2 cellular contexts compared by ENCODE assay signal in the genomic region with DNA sequence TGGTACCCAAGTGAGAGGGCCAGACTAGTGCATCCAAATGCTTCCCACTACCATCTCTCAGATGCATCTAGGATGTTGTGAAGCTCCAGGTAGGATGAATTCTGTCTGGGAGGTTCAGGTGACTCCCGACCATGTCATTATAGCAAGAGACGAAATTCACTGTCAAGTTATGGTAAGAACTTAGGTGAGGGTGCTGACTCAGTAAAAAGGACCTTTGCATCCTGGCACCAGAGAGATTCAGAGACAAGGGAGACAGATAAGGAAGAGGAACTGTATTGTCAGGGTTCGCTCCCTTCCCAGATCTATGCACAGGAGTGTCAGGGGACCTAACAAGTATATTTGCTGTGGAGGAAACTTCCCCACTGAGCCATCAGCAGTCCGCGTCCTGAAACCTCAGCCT.
TF ChIP-seq lines count a peak whose summit lies in the region.

No MANE protein-coding gene starts in this region.

TF ChIP-seq in SK-N-SH, 30 proteins besides CTCF, POLR2A, EP300 and RAD21 (continued from another document):
- TF ChIP-seq, protein P1, sequence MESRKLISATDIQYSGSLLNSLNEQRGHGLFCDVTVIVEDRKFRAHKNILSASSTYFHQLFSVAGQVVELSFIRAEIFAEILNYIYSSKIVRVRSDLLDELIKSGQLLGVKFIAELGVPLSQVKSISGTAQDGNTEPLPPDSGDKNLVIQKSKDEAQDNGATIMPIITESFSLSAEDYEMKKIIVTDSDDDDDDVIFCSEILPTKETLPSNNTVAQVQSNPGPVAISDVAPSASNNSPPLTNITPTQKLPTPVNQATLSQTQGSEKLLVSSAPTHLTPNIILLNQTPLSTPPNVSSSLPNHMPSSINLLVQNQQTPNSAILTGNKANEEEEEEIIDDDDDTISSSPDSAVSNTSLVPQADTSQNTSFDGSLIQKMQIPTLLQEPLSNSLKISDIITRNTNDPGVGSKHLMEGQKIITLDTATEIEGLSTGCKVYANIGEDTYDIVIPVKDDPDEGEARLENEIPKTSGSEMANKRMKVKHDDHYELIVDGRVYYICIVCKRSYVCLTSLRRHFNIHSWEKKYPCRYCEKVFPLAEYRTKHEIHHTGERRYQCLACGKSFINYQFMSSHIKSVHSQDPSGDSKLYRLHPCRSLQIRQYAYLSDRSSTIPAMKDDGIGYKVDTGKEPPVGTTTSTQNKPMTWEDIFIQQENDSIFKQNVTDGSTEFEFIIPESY (IDR thresholded peaks at IDR 0.05; ENCODE audit: borderline replicate concordance, low read depth), result no peak
- no peak for TF ChIP-seq SMC3 (IDR thresholded peaks at IDR 0.05; ENCODE audit: low read depth, low read length)
- TF ChIP-seq YY1 (IDR thresholded peaks at IDR 0.05; ENCODE audit: low read depth), result no peak
- TF ChIP-seq FOXM1 (IDR thresholded peaks at IDR 0.05; ENCODE audit: low read depth), result no peak
- TF ChIP-seq, protein P2, sequence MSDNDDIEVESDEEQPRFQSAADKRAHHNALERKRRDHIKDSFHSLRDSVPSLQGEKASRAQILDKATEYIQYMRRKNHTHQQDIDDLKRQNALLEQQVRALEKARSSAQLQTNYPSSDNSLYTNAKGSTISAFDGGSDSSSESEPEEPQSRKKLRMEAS (IDR thresholded peaks at IDR 0.05; ENCODE audit: low read depth), result no peak
- TF ChIP-seq MEF2A (IDR thresholded peaks at IDR 0.05; ENCODE audit: borderline replicate concordance, low read depth), result no peak

TF ChIP-seq in SK-N-SH treated with all-trans-retinoic acid at 6 μM for 48 hours, 23 proteins besides CTCF, POLR2A, EP300 and RAD21 (continued from another document):
- no peak for TF ChIP-seq POU6F1 (CRISPR knock-in tag; IDR thresholded peaks at IDR 0.05; ENCODE audit: borderline replicate concordance, low read depth)
- TF ChIP-seq ZNF8 (CRISPR knock-in tag; IDR thresholded peaks at IDR 0.05), result no peak
- TF ChIP-seq ESRRG (CRISPR knock-in tag; IDR thresholded peaks at IDR 0.05), result no peak
- TF ChIP-seq ZFP3 (CRISPR knock-in tag; IDR thresholded peaks at IDR 0.05), result no peak
- no peak for TF ChIP-seq ARNTL (CRISPR knock-in tag; IDR thresholded peaks at IDR 0.05; ENCODE audit: borderline replicate concordance, low read depth)
- no peak for TF ChIP-seq SNAI2 (CRISPR knock-in tag; IDR thresholded peaks at IDR 0.05)
- no peak for TF ChIP-seq TCF4 (CRISPR knock-in tag; IDR thresholded peaks at IDR 0.05; ENCODE audit: borderline replicate concordance)
- TF ChIP-seq OSR1 (CRISPR knock-in tag; IDR thresholded peaks at IDR 0.05), result no peak
- TF ChIP-seq, protein P3, sequence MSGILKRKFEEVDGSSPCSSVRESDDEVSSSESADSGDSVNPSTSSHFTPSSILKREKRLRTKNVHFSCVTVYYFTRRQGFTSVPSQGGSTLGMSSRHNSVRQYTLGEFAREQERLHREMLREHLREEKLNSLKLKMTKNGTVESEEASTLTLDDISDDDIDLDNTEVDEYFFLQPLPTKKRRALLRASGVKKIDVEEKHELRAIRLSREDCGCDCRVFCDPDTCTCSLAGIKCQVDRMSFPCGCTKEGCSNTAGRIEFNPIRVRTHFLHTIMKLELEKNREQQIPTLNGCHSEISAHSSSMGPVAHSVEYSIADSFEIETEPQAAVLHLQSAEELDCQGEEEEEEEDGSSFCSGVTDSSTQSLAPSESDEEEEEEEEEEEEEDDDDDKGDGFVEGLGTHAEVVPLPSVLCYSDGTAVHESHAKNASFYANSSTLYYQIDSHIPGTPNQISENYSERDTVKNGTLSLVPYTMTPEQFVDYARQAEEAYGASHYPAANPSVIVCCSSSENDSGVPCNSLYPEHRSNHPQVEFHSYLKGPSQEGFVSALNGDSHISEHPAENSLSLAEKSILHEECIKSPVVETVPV (CRISPR knock-in tag; IDR thresholded peaks at IDR 0.05), result no peak
- TF ChIP-seq ZNF565 (CRISPR knock-in tag; conservative IDR thresholded peaks at IDR 0.05; ENCODE audit: low read depth), result no peak
- TF ChIP-seq, protein P4, sequence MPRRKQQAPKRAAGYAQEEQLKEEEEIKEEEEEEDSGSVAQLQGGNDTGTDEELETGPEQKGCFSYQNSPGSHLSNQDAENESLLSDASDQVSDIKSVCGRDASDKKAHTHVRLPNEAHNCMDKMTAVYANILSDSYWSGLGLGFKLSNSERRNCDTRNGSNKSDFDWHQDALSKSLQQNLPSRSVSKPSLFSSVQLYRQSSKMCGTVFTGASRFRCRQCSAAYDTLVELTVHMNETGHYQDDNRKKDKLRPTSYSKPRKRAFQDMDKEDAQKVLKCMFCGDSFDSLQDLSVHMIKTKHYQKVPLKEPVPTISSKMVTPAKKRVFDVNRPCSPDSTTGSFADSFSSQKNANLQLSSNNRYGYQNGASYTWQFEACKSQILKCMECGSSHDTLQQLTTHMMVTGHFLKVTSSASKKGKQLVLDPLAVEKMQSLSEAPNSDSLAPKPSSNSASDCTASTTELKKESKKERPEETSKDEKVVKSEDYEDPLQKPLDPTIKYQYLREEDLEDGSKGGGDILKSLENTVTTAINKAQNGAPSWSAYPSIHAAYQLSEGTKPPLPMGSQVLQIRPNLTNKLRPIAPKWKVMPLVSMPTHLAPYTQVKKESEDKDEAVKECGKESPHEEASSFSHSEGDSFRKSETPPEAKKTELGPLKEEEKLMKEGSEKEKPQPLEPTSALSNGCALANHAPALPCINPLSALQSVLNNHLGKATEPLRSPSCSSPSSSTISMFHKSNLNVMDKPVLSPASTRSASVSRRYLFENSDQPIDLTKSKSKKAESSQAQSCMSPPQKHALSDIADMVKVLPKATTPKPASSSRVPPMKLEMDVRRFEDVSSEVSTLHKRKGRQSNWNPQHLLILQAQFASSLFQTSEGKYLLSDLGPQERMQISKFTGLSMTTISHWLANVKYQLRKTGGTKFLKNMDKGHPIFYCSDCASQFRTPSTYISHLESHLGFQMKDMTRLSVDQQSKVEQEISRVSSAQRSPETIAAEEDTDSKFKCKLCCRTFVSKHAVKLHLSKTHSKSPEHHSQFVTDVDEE (CRISPR knock-in tag; IDR thresholded peaks at IDR 0.05), result no peak
- TF ChIP-seq TOX (CRISPR knock-in tag; IDR thresholded peaks at IDR 0.05; ENCODE audit: borderline replicate concordance), result no peak
TF ChIP-seq in SK-N-SH treated with all-trans-retinoic acid at 6 μM for 48 hours: peak in this region for 0.
